ENCODE assay signal across 8 cellular contexts in genomic region chr19:12162513-12162881, GRCh38. TPM values are rescaled to one million over a fixed set of nuclear protein-coding genes. Genes with fewer than 3 reads are reported as not detected.
DNase-seq lines count a peak whose midpoint lies in the region; ATAC-seq and TF ChIP-seq lines count a peak whose summit lies in the region.

No MANE protein-coding gene starts in this region.

- no peaks in the 10 kb centered on the region for H3K27me3 Mint-ChIP-seq in T-helper 2 cell treated with Interferon-gamma antibody and Interleukin-4, amounts not matched to agents 5 μg/mL and 100 μg/mL, for 36 hours (ENCODE audit: low read depth)

- H3K9ac ChIP-seq in iPS-18a (ENCODE audit: low read length) = no peak overlapping the region

- peaks cover 24% of the 10 kb centered on the region for H3K36me3 Mint-ChIP-seq in T-helper 2 cell treated with Interferon-gamma antibody and Interleukin-4, amounts not matched to agents 5 μg/mL and 100 μg/mL, for 36 hours (ENCODE audit: low read depth)

- 13% methylated on average over 7 of the region's 8 CpGs for WGBS in suprapubic skin

- no peak for DNase-seq in T-helper 2 cell treated with Interferon-gamma antibody and Interleukin-4, amounts not matched to agents 5 μg/mL and 100 μg/mL, for 36 hours (ENCODE audit: low spot score)
- DNase-seq in T-helper 2 cell (no peak), suprapubic skin (ENCODE audit: low spot score in 2 of 2) (no peak)
- no peak for DNase-seq in stimulated activated CD4-positive, alpha-beta T cell treated with anti-CD3 and anti-CD28 coated beads, Interleukin-4, amount 100 ng/mL, for 24 hours

- H3K27me3 ChIP-seq in iPS-18a (ENCODE audit: control insufficient read depth, insufficient read depth, low read length) = no peaks in the 10 kb centered on the region
- H3K27me3 ChIP-seq in suprapubic skin = no peaks in the 10 kb centered on the region

- H3K36me3 ChIP-seq in iPS-18a (ENCODE audit: control insufficient read depth, low read depth, low read length) (peaks cover 3% of the 10 kb centered on the region), suprapubic skin (no peaks in the 10 kb centered on the region)

- ATAC-seq in GM18520 (IDR thresholded peaks at IDR 0.05; ENCODE audit: unreplicated experiment) = no peak
- no peak for ATAC-seq in GM21367 (IDR thresholded peaks at IDR 0.05; ENCODE audit: unreplicated experiment)

- TF ChIP-seq CTCF in WI38 (IDR thresholded peaks at IDR 0.05; ENCODE audit: low read depth, low read length) (no peak), suprapubic skin (IDR thresholded peaks at IDR 0.05) (no peak)

- TF ChIP-seq EP300 in suprapubic skin (IDR thresholded peaks at IDR 0.05) = no peak

- H3K4me1 Mint-ChIP-seq in T-helper 2 cell treated with Interferon-gamma antibody and Interleukin-4, amounts not matched to agents 5 μg/mL and 100 μg/mL, for 36 hours (ENCODE audit: low read depth) = peaks cover 24% of the 10 kb centered on the region

- peaks cover 5% of the 10 kb centered on the region for H3K9me3 Mint-ChIP-seq in T-helper 2 cell treated with Interferon-gamma antibody and Interleukin-4, amounts not matched to agents 5 μg/mL and 100 μg/mL, for 36 hours

- no peaks in the 10 kb centered on the region for H3K9me3 ChIP-seq in iPS-18a (ENCODE audit: control insufficient read depth, low read depth, low read length)
- no peaks in the 10 kb centered on the region for H3K9me3 ChIP-seq in suprapubic skin

- H3K4me3 Mint-ChIP-seq in T-helper 2 cell treated with Interferon-gamma antibody and Interleukin-4, amounts not matched to agents 5 μg/mL and 100 μg/mL, for 36 hours = peak overlapping the region; percentile 81

- H3K4me1 ChIP-seq in iPS-18a (ENCODE audit: control insufficient read depth, low read depth, low read length) (peaks cover 4% of the 10 kb centered on the region), suprapubic skin (peaks cover 25% of the 10 kb centered on the region)

- H3K4me3 ChIP-seq in WI38 (ENCODE audit: low read depth, low read length) = peak overlapping the region; percentile 95
- H3K4me3 ChIP-seq in iPS-18a (ENCODE audit: low read length) = peak overlapping the region; percentile 82
- peak overlapping the region; percentile 75 for H3K4me3 ChIP-seq in suprapubic skin

- no peak for TF ChIP-seq POLR2A in suprapubic skin (IDR thresholded peaks at IDR 0.05)

- H3K27ac ChIP-seq in iPS-18a (ENCODE audit: low read length) (no peak overlapping the region), suprapubic skin (peak overlapping the region; percentile 95)

- H3K27ac Mint-ChIP-seq in T-helper 2 cell treated with Interferon-gamma antibody and Interleukin-4, amounts not matched to agents 5 μg/mL and 100 μg/mL, for 36 hours = peak overlapping the region; percentile 94

RNA-seq across cellular contexts. Expression of gene ZNF136, which starts 0.4 kb away (rescaled TPM):
- total RNA-seq in suprapubic skin = 10 to 100 TPM in 1 of 4 donors, 1 to 10 TPM in 3; 7.3 to 10.8 (median 8.4) TPM

RNA-seq across cellular contexts. Expression of gene ZNF625, which starts 6.0 kb away (rescaled TPM):
- 1 to 10 TPM; 2.4 to 5.1 (median 4.3) TPM for total RNA-seq in suprapubic skin

RNA-seq across cellular contexts. Expression of gene ZNF20, which starts 22.3 kb away (rescaled TPM):
- 1 to 10 TPM; 2.1 to 8.8 (median 3.9) TPM for total RNA-seq in suprapubic skin
